In the genomic region with DNA sequence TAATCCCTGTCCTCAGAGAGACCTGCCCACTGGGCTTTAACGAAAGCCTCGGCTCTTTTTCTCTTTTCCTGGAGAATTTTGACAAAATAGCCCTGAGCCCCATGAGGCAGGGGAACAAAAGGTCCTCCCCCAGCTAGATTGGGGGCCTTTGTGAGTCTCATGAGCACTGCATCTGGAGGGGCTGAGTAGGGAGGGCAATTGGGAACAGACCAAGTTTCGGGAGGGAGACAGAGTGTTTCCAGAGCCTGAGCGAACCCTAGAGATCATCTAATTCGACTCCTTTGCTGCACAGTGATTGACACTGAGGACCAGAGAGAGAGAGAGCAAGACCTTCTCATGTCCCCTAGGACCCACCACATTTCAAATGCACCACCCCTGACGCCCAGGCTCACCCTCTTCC, we compare ENCODE assay signal across 18 cellular contexts.
"Had no signal": no experiment of that assay in that cellular context is flagged by ENCODE, and none has a peak within 500 bp of the region (broad histone marks: within the 10 kb centered on the region; RNA-seq: fewer than 3 reads in every experiment).

No MANE protein-coding gene starts in this region.

- H3K9me3 ChIP-seq: lower lobe of right lung, transverse colon had no signal

- H3K36me3 ChIP-seq: cardiac muscle cell, lower lobe of right lung, transverse colon had no signal

- DNase-seq: activated B cell treated with CpG ODN at 0.5 μM for 24 hours; activated CD4-positive, alpha-beta memory T cell treated with anti-CD3 and anti-CD28 coated beads, Interleukin-2, amount 10 ng/mL, durations not matched to agents 7 days and 5 days; activated CD4-positive, alpha-beta T cell treated with anti-CD3 and anti-CD28 coated beads for 48 hours; activated CD8-positive, alpha-beta memory T cell treated with anti-CD3 and anti-CD28 coated beads, Interleukin-2, amount 10 ng/mL, durations not matched to agents 7 days and 5 days; activated naive CD4-positive, alpha-beta T cell; activated naive CD8-positive, alpha-beta T cell treated with anti-CD3 and anti-CD28 coated beads, Interleukin-2, amount 10 ng/mL, durations not matched to agents 7 days and 5 days; amygdala; foreskin fibroblast; lower lobe of right lung; stimulated activated naive CD8-positive, alpha-beta T cell treated with anti-CD3 and anti-CD28 coated beads, Interleukin-15, Interleukin-2, amounts not matched to agents 100 U/mL and 50 U/mL, for 24 hours; substantia nigra; T-cell; transverse colon had no signal

- H3K27me3 ChIP-seq: cardiac muscle cell, dorsolateral prefrontal cortex, hepatocyte, transverse colon had no signal

- H3K27ac ChIP-seq: cardiac muscle cell, dorsolateral prefrontal cortex, SK-N-MC had no signal

- H3K4me3 ChIP-seq: cardiac muscle cell, dorsolateral prefrontal cortex, hepatocyte, lower lobe of right lung, transverse colon had no signal

- ATAC-seq: activated CD8-positive, alpha-beta memory T cell treated with anti-CD3 and anti-CD28 coated beads, Interleukin-2, amount 10 ng/mL, durations not matched to agents 7 days and 5 days; activated T-helper 17 cell treated with anti-CD3 and anti-CD28 coated beads, Interleukin-2, amount 50 U/mL, for 72 hours; stimulated activated naive CD8-positive, alpha-beta T cell treated with anti-CD3 and anti-CD28 coated beads, Interleukin-15, Interleukin-2, amounts not matched to agents 100 U/mL and 50 U/mL, for 24 hours; T-cell had no signal
